ENCODE assay signal across 11 cellular contexts in the genomic region with DNA sequence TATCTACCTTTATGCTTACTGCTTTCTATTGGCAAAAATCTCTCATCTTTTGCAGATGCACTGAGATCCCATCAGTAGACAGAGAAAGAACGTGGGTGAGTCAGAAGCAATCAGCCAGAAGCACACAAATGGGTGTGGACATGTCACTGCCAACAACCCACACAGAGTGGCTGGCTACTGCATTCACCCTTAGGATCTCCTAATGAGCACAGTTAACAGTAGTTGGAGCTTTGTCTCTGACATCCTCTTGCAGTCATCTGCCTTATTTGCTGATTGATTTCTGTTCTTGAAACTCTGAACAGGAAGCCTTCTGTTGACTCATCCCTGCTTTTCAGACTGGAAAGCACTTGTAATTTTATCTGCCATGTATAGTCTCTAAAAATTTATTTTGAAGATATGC.
DNase-seq lines count a peak whose midpoint lies in the region; ATAC-seq and TF ChIP-seq lines count a peak whose summit lies in the region.
"Had no signal": no experiment of that assay in that cellular context is flagged by ENCODE, and none has a peak within 500 bp of the region (broad histone marks: within the 10 kb centered on the region; RNA-seq: fewer than 3 reads in every experiment).

No MANE protein-coding gene starts in this region.

- H3K9me3 Mint-ChIP-seq in activated naive CD4-positive, alpha-beta T cell treated with anti-CD3 and anti-CD28 coated beads, Interleukin-2, amount 10 ng/mL, durations not matched to agents 7 days and 5 days: no peaks in the 10 kb centered on the region
- H3K9me3 Mint-ChIP-seq in activated T-cell treated with anti-CD3 and anti-CD28 coated beads, Interleukin-2, amount 50 U/mL, for 72 hours: no peaks in the 10 kb centered on the region
- H3K9me3 Mint-ChIP-seq in stimulated activated naive B cell treated with anti-CD40 and anti-IgM and Interleukin-4, amounts not matched to agents 10 μg/mL and 1 μg/mL and 100 μg/mL, for 72 hours: no peaks in the 10 kb centered on the region
- peaks cover 26% of the 10 kb centered on the region for H3K9me3 Mint-ChIP-seq in HFFc6
- H3K9me3 Mint-ChIP-seq: activated naive CD4-positive, alpha-beta T cell treated with anti-CD3 and anti-CD28 coated beads, Interleukin-2, amount 50 U/mL, for 24 hours; CD8-positive, alpha-beta memory T cell had no signal

- no peaks in the 10 kb centered on the region for H3K36me3 Mint-ChIP-seq in activated naive CD4-positive, alpha-beta T cell treated with anti-CD3 and anti-CD28 coated beads, Interleukin-2, amount 10 ng/mL, durations not matched to agents 7 days and 5 days
- no peaks in the 10 kb centered on the region for H3K36me3 Mint-ChIP-seq in activated T-cell treated with anti-CD3 and anti-CD28 coated beads, Interleukin-2, amount 50 U/mL, for 72 hours (ENCODE audit: insufficient read depth in 2 of 2)
- H3K36me3 Mint-ChIP-seq in stimulated activated naive B cell treated with anti-CD40 and anti-IgM and Interleukin-4, amounts not matched to agents 10 μg/mL and 1 μg/mL and 100 μg/mL, for 72 hours: no peaks in the 10 kb centered on the region
- H3K36me3 Mint-ChIP-seq in HFFc6 (ENCODE audit: low read depth): no peaks in the 10 kb centered on the region
- H3K36me3 Mint-ChIP-seq: activated naive CD4-positive, alpha-beta T cell treated with anti-CD3 and anti-CD28 coated beads, Interleukin-2, amount 50 U/mL, for 24 hours; CD8-positive, alpha-beta memory T cell had no signal

- no peak overlapping the region for H3K27ac Mint-ChIP-seq in activated naive CD4-positive, alpha-beta T cell treated with anti-CD3 and anti-CD28 coated beads, Interleukin-2, amount 10 ng/mL, durations not matched to agents 7 days and 5 days
- peak overlapping the region; percentile 19 for H3K27ac Mint-ChIP-seq in activated T-cell treated with anti-CD3 and anti-CD28 coated beads, Interleukin-2, amount 50 U/mL, for 72 hours
- no peak overlapping the region for H3K27ac Mint-ChIP-seq in stimulated activated naive B cell treated with anti-CD40 and anti-IgM and Interleukin-4, amounts not matched to agents 10 μg/mL and 1 μg/mL and 100 μg/mL, for 72 hours
- H3K27ac Mint-ChIP-seq in HFFc6: no peak overlapping the region
- H3K27ac Mint-ChIP-seq: activated naive CD4-positive, alpha-beta T cell treated with anti-CD3 and anti-CD28 coated beads, Interleukin-2, amount 50 U/mL, for 24 hours; CD8-positive, alpha-beta memory T cell had no signal

- ATAC-seq in HG02610 (IDR thresholded peaks at IDR 0.05; ENCODE audit: unreplicated experiment) (peak; percentile 73), HG02623 (IDR thresholded peaks at IDR 0.05; ENCODE audit: unreplicated experiment) (no peak)
- peak; percentile 100 for ATAC-seq in activated T-cell treated with anti-CD3 and anti-CD28 coated beads, Interleukin-2, amount 50 U/mL, for 72 hours (replicated peaks in 1 of 2)
- ATAC-seq in stimulated activated naive B cell treated with anti-CD40 and anti-IgM and Interleukin-4, amounts not matched to agents 10 μg/mL and 1 μg/mL and 100 μg/mL, for 72 hours (replicated peaks): peak; percentile 83 to 99

- no peak overlapping the region for H3K4me3 Mint-ChIP-seq in activated naive CD4-positive, alpha-beta T cell treated with anti-CD3 and anti-CD28 coated beads, Interleukin-2, amount 10 ng/mL, durations not matched to agents 7 days and 5 days
- H3K4me3 Mint-ChIP-seq in activated T-cell treated with anti-CD3 and anti-CD28 coated beads, Interleukin-2, amount 50 U/mL, for 72 hours: peak overlapping the region; percentile 1 to 49
- H3K4me3 Mint-ChIP-seq in stimulated activated naive B cell treated with anti-CD40 and anti-IgM and Interleukin-4, amounts not matched to agents 10 μg/mL and 1 μg/mL and 100 μg/mL, for 72 hours: no peak overlapping the region
- H3K4me3 Mint-ChIP-seq in HFFc6: no peak overlapping the region
- H3K4me3 Mint-ChIP-seq: activated naive CD4-positive, alpha-beta T cell treated with anti-CD3 and anti-CD28 coated beads, Interleukin-2, amount 50 U/mL, for 24 hours; CD8-positive, alpha-beta memory T cell had no signal

- peaks cover 8% of the 10 kb centered on the region for H3K4me1 Mint-ChIP-seq in activated naive CD4-positive, alpha-beta T cell treated with anti-CD3 and anti-CD28 coated beads, Interleukin-2, amount 10 ng/mL, durations not matched to agents 7 days and 5 days
- H3K4me1 Mint-ChIP-seq in activated T-cell treated with anti-CD3 and anti-CD28 coated beads, Interleukin-2, amount 50 U/mL, for 72 hours (ENCODE audit: low read depth): peaks cover 14% of the 10 kb centered on the region
- H3K4me1 Mint-ChIP-seq in stimulated activated naive B cell treated with anti-CD40 and anti-IgM and Interleukin-4, amounts not matched to agents 10 μg/mL and 1 μg/mL and 100 μg/mL, for 72 hours: peaks cover 0 to 8% of the 10 kb centered on the region in 2 donors
- H3K4me1 Mint-ChIP-seq in HFFc6 (ENCODE audit: low read depth): no peaks in the 10 kb centered on the region
- H3K4me1 Mint-ChIP-seq: activated naive CD4-positive, alpha-beta T cell treated with anti-CD3 and anti-CD28 coated beads, Interleukin-2, amount 50 U/mL, for 24 hours; CD8-positive, alpha-beta memory T cell had no signal

- H3K27me3 Mint-ChIP-seq in activated naive CD4-positive, alpha-beta T cell treated with anti-CD3 and anti-CD28 coated beads, Interleukin-2, amount 10 ng/mL, durations not matched to agents 7 days and 5 days: peaks cover 4% of the 10 kb centered on the region
- H3K27me3 Mint-ChIP-seq in activated T-cell treated with anti-CD3 and anti-CD28 coated beads, Interleukin-2, amount 50 U/mL, for 72 hours (ENCODE audit: low read depth): peaks cover 42% of the 10 kb centered on the region
- H3K27me3 Mint-ChIP-seq in stimulated activated naive B cell treated with anti-CD40 and anti-IgM and Interleukin-4, amounts not matched to agents 10 μg/mL and 1 μg/mL and 100 μg/mL, for 72 hours: peaks cover 30 to 50% of the 10 kb centered on the region in 2 donors
- no peaks in the 10 kb centered on the region; the same call in 1 of the 2 replicates for H3K27me3 Mint-ChIP-seq in HFFc6 (ENCODE audit: insufficient read depth)

- CTCF ChIA-PET in activated naive CD4-positive, alpha-beta T cell treated with anti-CD3 and anti-CD28 coated beads, Interleukin-2, amount 10 ng/mL, durations not matched to agents 7 days and 5 days (lab: Charles Lee): interaction anchor here (1.2 kb wide), 2 partner anchors 25 to 26 kb away, joined by 3 to 4 read pairs; no protein-coding TSS in a partner anchor

- TF ChIP-seq CTCF in HFFc6 (IDR thresholded peaks at IDR 0.05): no peak

- DNase-seq in activated naive CD4-positive, alpha-beta T cell treated with Interleukin-2 at 50 U/mL for 16 hours: peak; percentile 17
- DNase-seq in activated naive CD4-positive, alpha-beta T cell treated with anti-CD3 and anti-CD28 coated beads, Interleukin-2, amount 10 ng/mL, durations not matched to agents 7 days and 5 days: no peak
- peak; percentile 64 to 72 for DNase-seq in activated T-cell treated with anti-CD3 and anti-CD28 coated beads, Interleukin-2, amount 50 U/mL, for 72 hours
- peak; percentile 18 for DNase-seq in stimulated activated naive B cell treated with anti-CD40 and anti-IgM and Interleukin-4, amounts not matched to agents 10 μg/mL and 1 μg/mL and 100 μg/mL, for 72 hours
- DNase-seq in AG08396 (ENCODE audit: low spot score) (no peak), HFFc6 (no peak)
- DNase-seq: CD8-positive, alpha-beta memory T cell; IMR-90 had no signal

Comparison
In these comparisons a context has a peak if more than half of its experiments do, and no peak if none do; other contexts are left out.
1. DNase-seq: peak in activated naive CD4-positive, alpha-beta T cell treated with Interleukin-2 at 50 U/mL for 16 hours (single experiment), activated T-cell treated with anti-CD3 and anti-CD28 coated beads, Interleukin-2, amount 50 U/mL, for 72 hours (2 of 2) and stimulated activated naive B cell treated with anti-CD40 and anti-IgM and Interleukin-4, amounts not matched to agents 10 μg/mL and 1 μg/mL and 100 μg/mL, for 72 hours (single experiment); none in activated naive CD4-positive, alpha-beta T cell treated with anti-CD3 and anti-CD28 coated beads, Interleukin-2, amount 10 ng/mL, durations not matched to agents 7 days and 5 days (single experiment), AG08396 (single experiment) and HFFc6 (single experiment).
2. H3K4me3 Mint-ChIP-seq: peak in activated T-cell treated with anti-CD3 and anti-CD28 coated beads, Interleukin-2, amount 50 U/mL, for 72 hours (2 of 2); none in activated naive CD4-positive, alpha-beta T cell treated with anti-CD3 and anti-CD28 coated beads, Interleukin-2, amount 10 ng/mL, durations not matched to agents 7 days and 5 days (single experiment), stimulated activated naive B cell treated with anti-CD40 and anti-IgM and Interleukin-4, amounts not matched to agents 10 μg/mL and 1 μg/mL and 100 μg/mL, for 72 hours (0 of 2) and HFFc6 (single experiment).